13 cellular contexts compared by ENCODE assay signal in the genomic region with DNA sequence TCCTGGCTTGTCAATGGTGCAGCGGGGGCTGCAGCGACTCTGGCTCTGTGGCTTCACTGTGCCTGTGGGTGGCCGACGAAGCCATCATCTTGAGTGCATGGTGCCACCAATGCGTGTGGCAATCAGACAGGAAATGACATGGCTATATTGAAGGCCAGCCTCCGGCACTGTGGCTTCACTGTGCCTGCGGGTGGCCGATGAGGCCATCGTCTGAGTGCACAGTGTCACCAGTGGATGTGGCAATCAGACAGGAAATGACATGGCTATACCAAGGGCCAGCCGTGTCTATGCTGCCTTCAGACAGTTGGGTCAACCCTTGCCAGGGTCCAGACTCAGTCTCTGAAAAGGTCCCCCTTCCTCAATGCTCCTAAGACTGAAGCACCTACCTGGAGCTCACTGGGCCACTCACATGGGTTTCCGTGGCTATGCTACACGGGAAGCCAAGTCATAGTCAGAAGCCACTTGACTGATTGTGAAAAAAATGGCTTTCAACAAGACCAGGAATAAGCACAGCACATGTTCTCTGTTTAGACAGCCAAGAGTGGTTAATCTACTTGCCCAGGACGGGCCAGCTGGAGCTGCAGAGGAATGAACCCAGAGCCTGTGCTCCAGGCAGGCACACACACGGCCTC.
DNase-seq lines count a peak whose midpoint lies in the region; ATAC-seq and TF ChIP-seq lines count a peak whose summit lies in the region.
"Had no signal": no experiment of that assay in that cellular context is flagged by ENCODE, and none has a peak within 500 bp of the region (broad histone marks: within the 10 kb centered on the region; RNA-seq: fewer than 3 reads in every experiment).

No MANE protein-coding gene starts in this region.

- ATAC-seq in GM19351 (IDR thresholded peaks at IDR 0.05; ENCODE audit: unreplicated experiment), result peak; percentile 37
- peak; percentile 51 for ATAC-seq in mucosa of descending colon
- ATAC-seq in GM18861 (IDR thresholded peaks at IDR 0.05; ENCODE audit: unreplicated experiment), result no peak
- no peak for ATAC-seq in HG03135 (IDR thresholded peaks at IDR 0.05; ENCODE audit: unreplicated experiment)

- DNase-seq in CD1c-positive myeloid dendritic cell (ENCODE audit: extremely low spot score), result peak; percentile 89
- peak; percentile 46 for DNase-seq in UCSD-AML1 (lab: John Stamatoyannopoulos, UW; ENCODE audit: unreplicated experiment)
- DNase-seq in mucosa of descending colon, result peak in 1 of 3 donors; percentile 47
- no peak for DNase-seq in DMS 273 (lab: John Stamatoyannopoulos, UW; ENCODE audit: unreplicated experiment)
- no peak for DNase-seq in DMS 273 treated with DMSO at 0.1 percent for 48 hours (lab: John Stamatoyannopoulos, UW)
- DNase-seq: activated effector memory CD4-positive, alpha-beta T cell treated with Interleukin-2 at 50 U/mL for 16 hours; HCEC 1CT; mesenchymal stem cell; T1000 had no signal

- TF ChIP-seq CTCF in mucosa of descending colon (IDR thresholded peaks at IDR 0.05), result no peak

- H3K4me3 ChIP-seq in mucosa of descending colon, result no peak overlapping the region
- H3K4me3 ChIP-seq: cardiac muscle cell had no signal

- H3K36me3 ChIP-seq in mucosa of descending colon (ENCODE audit: low read depth), result no peaks in the 10 kb centered on the region
- H3K36me3 ChIP-seq: cardiac muscle cell had no signal

- intact Hi-C loops in mucosa of descending colon (cut with DNase I, micrococcal nuclease), result no loop called here

- H3K4me1 ChIP-seq in mucosa of descending colon (ENCODE audit: low read depth), result no peaks in the 10 kb centered on the region

- H3K9me3 ChIP-seq in mucosa of descending colon, result peaks cover 2% of the 10 kb centered on the region

Comparison
In these comparisons a context has a peak if more than half of its experiments do, and no peak if none do; other contexts are left out.
1. DNase-seq: peak in CD1c-positive myeloid dendritic cell (single experiment) and UCSD-AML1 (single experiment); none in DMS 273 (single experiment) and DMS 273 treated with DMSO at 0.1 percent for 48 hours (single experiment).
2. ATAC-seq: peak in GM19351 (single experiment) and mucosa of descending colon (single experiment); none in GM18861 (single experiment) and HG03135 (single experiment).